In genomic region chr13:73991884-73992283, GRCh38 we compare ENCODE assay signal across 18 cellular contexts.
DNase-seq lines count a peak whose midpoint lies in the region; ATAC-seq, FAIRE-seq and TF ChIP-seq lines count a peak whose summit lies in the region.
"Had no signal": no experiment of that assay in that cellular context is flagged by ENCODE, and none has a peak within 500 bp of the region (broad histone marks: within the 10 kb centered on the region; RNA-seq: fewer than 3 reads in every experiment).

No MANE protein-coding gene starts in this region.

- peak; percentile 47 for ATAC-seq in HG02798 (IDR thresholded peaks at IDR 0.05; ENCODE audit: poor library complexity, unreplicated experiment)
- no peak for ATAC-seq in effector memory CD8-positive, alpha-beta T cell (replicated peaks)
- no peak for ATAC-seq in GM19467 (IDR thresholded peaks at IDR 0.05; ENCODE audit: unreplicated experiment)
- ATAC-seq: activated naive CD4-positive, alpha-beta T cell treated with anti-CD3 and anti-CD28 coated beads, Interleukin-2, amount 50 U/mL, for 72 hours; heart right ventricle had no signal

- peak; percentile 36 for FAIRE-seq in GM12892 (lab: Jason Lieb, UNC)
- FAIRE-seq: G401.6, kidney had no signal

- H3K4me1 Mint-ChIP-seq in effector memory CD8-positive, alpha-beta T cell (ENCODE audit: low read depth in 2 of 2), result peaks cover 45 to 65% of the 10 kb centered on the region in 2 donors

- no peak for TF ChIP-seq CTCF in foreskin fibroblast (IDR thresholded peaks at IDR 0.05; ENCODE audit: low read depth, low read length)

- no peak overlapping the region for H3K4me3 ChIP-seq in foreskin fibroblast (ENCODE audit: low read depth in 1 of 2, low read length in 2 of 2)
- H3K4me3 ChIP-seq: heart right ventricle, MG63, ovary, SK-N-MC, spleen had no signal

- DNase-seq in GM12892 (ENCODE audit: insufficient read length) (no peak), NCI-H2107 treated with DMSO at 0.1 percent for 48 hours (lab: John Stamatoyannopoulos, UW; ENCODE audit: unreplicated experiment) (peak; percentile 64), GF-D8 (lab: John Stamatoyannopoulos, UW) (no peak), foreskin fibroblast (no peak), AG20443 (ENCODE audit: low spot score) (no peak)
- DNase-seq in effector memory CD8-positive, alpha-beta T cell, result no peak
- DNase-seq: heart right ventricle, kidney, MG63, midbrain, ovary, spleen, WERI-Rb-1 had no signal

- no peak for TF ChIP-seq POLR2A in GM12892 (IDR thresholded peaks at IDR 0.05; ENCODE audit: low read depth, low read length)

- no peak overlapping the region for H3K4me3 Mint-ChIP-seq in effector memory CD8-positive, alpha-beta T cell

- no peaks in the 10 kb centered on the region for H3K9me3 Mint-ChIP-seq in effector memory CD8-positive, alpha-beta T cell
- H3K9me3 Mint-ChIP-seq: activated naive CD4-positive, alpha-beta T cell treated with anti-CD3 and anti-CD28 coated beads, Interleukin-2, amount 50 U/mL, for 72 hours had no signal

- H3K27me3 Mint-ChIP-seq in effector memory CD8-positive, alpha-beta T cell, result no peaks in the 10 kb centered on the region

- H3K27ac Mint-ChIP-seq in effector memory CD8-positive, alpha-beta T cell, result peak overlapping the region; percentile 42
- H3K27ac Mint-ChIP-seq: activated naive CD4-positive, alpha-beta T cell treated with anti-CD3 and anti-CD28 coated beads, Interleukin-2, amount 50 U/mL, for 72 hours had no signal

- H3K36me3 Mint-ChIP-seq in effector memory CD8-positive, alpha-beta T cell (ENCODE audit: insufficient read depth), result peaks cover 29% of the 10 kb centered on the region
